In the genomic region with DNA sequence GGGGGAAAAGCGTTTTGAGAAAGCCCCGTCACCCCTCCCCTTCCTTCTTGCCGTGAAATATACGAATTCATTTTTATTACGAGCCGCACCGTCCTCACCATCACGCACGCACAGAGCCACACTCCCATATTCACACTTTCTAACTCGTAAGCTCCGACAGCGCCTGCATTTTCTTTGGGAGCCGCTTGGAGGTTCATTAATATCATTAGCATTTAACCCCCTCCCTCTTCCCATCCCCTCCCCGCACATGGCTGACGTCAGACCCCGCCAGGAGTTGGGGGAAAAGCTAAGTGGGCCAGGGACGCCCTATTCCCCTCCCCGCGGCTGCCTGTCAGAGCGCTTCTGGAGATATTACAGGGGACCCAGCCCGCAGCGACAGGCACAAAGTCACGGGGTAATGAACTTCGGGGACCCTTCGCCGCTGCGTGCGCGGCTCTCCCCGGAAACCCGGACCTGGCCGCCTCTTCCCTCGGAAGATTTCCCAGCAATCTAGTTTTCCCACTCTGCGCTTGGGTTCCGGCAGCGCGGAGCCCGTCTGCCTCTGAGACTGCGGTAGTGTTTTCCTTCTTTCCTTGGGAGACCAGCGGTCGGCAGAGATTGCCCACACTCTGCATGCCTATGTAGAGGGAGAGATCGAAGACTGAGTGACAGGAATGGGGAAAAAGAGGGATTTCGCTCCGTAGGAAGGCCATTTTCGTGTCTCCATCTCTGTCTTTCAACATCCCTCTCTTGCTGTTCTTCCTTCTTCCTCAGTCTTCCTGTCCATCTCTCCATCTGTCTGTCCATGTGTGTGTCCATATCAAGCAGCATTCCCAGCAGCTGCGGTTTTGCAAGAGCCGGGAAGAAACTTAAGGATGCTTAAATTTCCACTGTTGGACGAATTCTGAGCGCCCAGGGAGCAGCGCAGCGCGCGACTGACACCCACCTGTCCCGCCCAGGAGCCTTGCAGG, we compare ENCODE assay signal across 9 cellular contexts. TPM values are rescaled to one million over a fixed set of nuclear protein-coding genes. Genes with fewer than 3 reads are reported as not detected.
DNase-seq lines count a peak whose midpoint lies in the region; ATAC-seq and TF ChIP-seq lines count a peak whose summit lies in the region.
"Had no signal": no experiment of that assay in that cellular context is flagged by ENCODE, and none has a peak within 500 bp of the region (broad histone marks: within the 10 kb centered on the region; RNA-seq: fewer than 3 reads in every experiment).

A gene (plus strand): TSS at position 309 of the 950 bp plus-strand sequence. CDS start 744 bp downstream, outside the sequence.

- peaks cover 52% of the 10 kb centered on the region for H3K4me1 Mint-ChIP-seq in activated B cell treated with CpG ODN at 0.5 μM for 24 hours

- DNase-seq in heart left ventricle (no peak), cardiac septum (ENCODE audit: low spot score) (no peak), activated B cell treated with CpG ODN at 0.5 μM for 24 hours (no peak), iPS DF 6.9 (ENCODE audit: low read depth, low spot score) (no peak), suprapubic skin (ENCODE audit: low spot score in 2 of 2) (no peak), mesenteric fat pad (ENCODE audit: low spot score) (no peak)

- POLR2A ChIA-PET in activated B cell treated with CpG ODN at 0.5 μM for 24 hours (lab: Charles Lee), result interaction anchor here (0.6 kb wide), 1 partner anchor 1047 kb away, joined by 6 read pairs; no protein-coding TSS in a partner anchor

- H3K27me3 Mint-ChIP-seq in activated B cell treated with CpG ODN at 0.5 μM for 24 hours, result peaks cover 80% of the 10 kb centered on the region

- no peak for TF ChIP-seq EP300 in suprapubic skin (IDR thresholded peaks at IDR 0.05)

- TF ChIP-seq CTCF in heart left ventricle (IDR thresholded peaks at IDR 0.05) (no peak), activated B cell treated with CpG ODN at 0.5 μM for 24 hours (IDR thresholded peaks at IDR 0.05) (no peak), suprapubic skin (IDR thresholded peaks at IDR 0.05) (no peak)

- peaks cover 88 to 100% (median 100%) of the 10 kb centered on the region in 9 donors for H3K27me3 ChIP-seq in heart left ventricle
- H3K27me3 ChIP-seq in iPS DF 6.9 (ENCODE audit: control insufficient read depth, insufficient read depth, low read length), result peaks cover 98% of the 10 kb centered on the region
- H3K27me3 ChIP-seq in suprapubic skin, result peaks cover 100% of the 10 kb centered on the region

- intact Hi-C loops in heart left ventricle (cut with DNase I), result no loop called here
- intact Hi-C loops in cardiac septum (cut with DNase I), result loop anchor here (5.0 kb wide), 1 partner anchor 49 kb away; no protein-coding TSS in a partner anchor
- intact Hi-C loops in activated B cell treated with CpG ODN at 0.5 μM for 24 hours (cut with micrococcal nuclease), result loop anchor here (5.0 kb wide), 2 partner anchors 679 to 1049 kb away; a partner anchor contains a TSS

- no peak within 1 kb of the TSS for H3K27ac ChIP-seq in heart left ventricle
- no peak within 1 kb of the TSS for H3K27ac ChIP-seq in iPS DF 6.9 (ENCODE audit: low read length)
- no peak within 1 kb of the TSS for H3K27ac ChIP-seq in suprapubic skin

- peaks cover 6% of the 10 kb centered on the region for H3K36me3 Mint-ChIP-seq in activated B cell treated with CpG ODN at 0.5 μM for 24 hours (ENCODE audit: low read depth)

- peak within 1 kb of the TSS; percentile 71 for H3K4me3 Mint-ChIP-seq in activated B cell treated with CpG ODN at 0.5 μM for 24 hours

- H3K4me3 ChIP-seq in heart left ventricle, result peak within 1 kb of the TSS in 8 of 12 donors; percentile 1 to 32 (median 14)
- peak within 1 kb of the TSS; percentile 4; the same call in 1 of the 2 replicates for H3K4me3 ChIP-seq in iPS DF 6.9 (ENCODE audit: low read length)
- H3K4me3 ChIP-seq in suprapubic skin, result peak within 1 kb of the TSS; percentile 35

- CTCF ChIA-PET in activated B cell treated with CpG ODN at 0.5 μM for 24 hours (lab: Charles Lee), result no interaction called here

- peak within 1 kb of the TSS; percentile 71 for H3K27ac Mint-ChIP-seq in activated B cell treated with CpG ODN at 0.5 μM for 24 hours

- WGBS in heart left ventricle, 4 donors, result 1 to 2% (median 2%) methylated on average over 39 to 54 of the region's 54 CpGs
- WGBS in iPS DF 6.9 (ENCODE audit: insufficient coverage, insufficient read length), result no CpG with 5 or more reads among the region's 54 CpGs
- 2% methylated on average over 54 of the region's 54 CpGs for WGBS in suprapubic skin

- H3K36me3 ChIP-seq in heart left ventricle (no peaks in the 10 kb centered on the region), iPS DF 6.9 (ENCODE audit: control insufficient read depth, insufficient read depth, low read length) (no peaks in the 10 kb centered on the region), suprapubic skin (no peaks in the 10 kb centered on the region)

- peaks cover 3% of the 10 kb centered on the region for H3K9me3 Mint-ChIP-seq in activated B cell treated with CpG ODN at 0.5 μM for 24 hours

- H3K9me3 ChIP-seq in heart left ventricle, result no peaks in the 10 kb centered on the region
- no peaks in the 10 kb centered on the region for H3K9me3 ChIP-seq in iPS DF 6.9 (ENCODE audit: control insufficient read depth, insufficient read depth, low read length)
- H3K9me3 ChIP-seq in suprapubic skin, result no peaks in the 10 kb centered on the region

- H3K4me1 ChIP-seq in heart left ventricle, result peaks cover 2 to 68% (median 47%) of the 10 kb centered on the region in 12 donors
- peaks cover 18% of the 10 kb centered on the region for H3K4me1 ChIP-seq in iPS DF 6.9 (ENCODE audit: control insufficient read depth, insufficient read depth, low read length)
- H3K4me1 ChIP-seq in suprapubic skin, result peaks cover 77% of the 10 kb centered on the region

- TF ChIP-seq POLR2A in heart left ventricle (IDR thresholded peaks at IDR 0.05), result no peak
- TF ChIP-seq POLR2A in suprapubic skin (IDR thresholded peaks at IDR 0.05), result no peak

- ATAC-seq in heart left ventricle, result no peak
- no peak for ATAC-seq in activated B cell treated with CpG ODN at 0.5 μM for 24 hours (ENCODE audit: low read depth)
- no peak for ATAC-seq in GM18873 (IDR thresholded peaks at IDR 0.05; ENCODE audit: low FRiP score, unreplicated experiment)
- ATAC-seq in HG03097 (IDR thresholded peaks at IDR 0.05; ENCODE audit: low FRiP score, unreplicated experiment), result no peak

RNA-seq across cellular contexts. Expression of the gene that starts here (rescaled TPM):
- not detected for total RNA-seq in heart left ventricle
- not detected for polyA plus RNA-seq in heart left ventricle
- 0.08 TPM for total RNA-seq in cardiac septum
- not detected in 2 replicates for total RNA-seq in activated B cell treated with CpG ODN at 0.5 μM for 24 hours
- under 1 TPM in 1 of 4 donors, not detected in 3; 0.38 TPM for total RNA-seq in suprapubic skin
- not detected for total RNA-seq in mesenteric fat pad
- total RNA-seq: T-helper 1 cell treated with Interleukin-12 subunit alpha and Interleukin-12 subunit beta and Interleukin-4 antibody, amounts not matched to agents 30 ng/mL and 1 ng/mL, for 36 hours had no signal

Comparison
In these comparisons a context has a peak if more than half of its experiments do, and no peak if none do; other contexts are left out.
1. intact Hi-C loops: an anchor here in cardiac septum (5.0 kb wide) and activated B cell treated with CpG ODN at 0.5 μM for 24 hours (5.0 kb wide); none called in heart left ventricle.